ENCODE assay signal across 8 cellular contexts in genomic region chr20:52959125-52959524, GRCh38. TPM values are rescaled to one million over a fixed set of nuclear protein-coding genes. Genes with fewer than 3 reads are reported as not detected.
DNase-seq lines count a peak whose midpoint lies in the region; ATAC-seq and TF ChIP-seq lines count a peak whose summit lies in the region.

No MANE protein-coding gene starts in this region.

- ATAC-seq in HG02973 (IDR thresholded peaks at IDR 0.05; ENCODE audit: unreplicated experiment) (no peak), HG03135 (IDR thresholded peaks at IDR 0.05; ENCODE audit: unreplicated experiment) (no peak)

- H3K9me3 Mint-ChIP-seq in neural crest cell, result no peaks in the 10 kb centered on the region

- H3K27me3 Mint-ChIP-seq in neural crest cell (ENCODE audit: low read depth), result no peaks in the 10 kb centered on the region

- peak overlapping the region; percentile 7 for H3K4me3 Mint-ChIP-seq in neural crest cell

- H3K4me1 Mint-ChIP-seq in neural crest cell, result peaks cover 13% of the 10 kb centered on the region

- no peak for DNase-seq in LNCaP clone FGC (ENCODE audit: low read depth)
- DNase-seq in NCI-H345 (lab: John Stamatoyannopoulos, UW), result peak; percentile 95
- peak; percentile 73 for DNase-seq in WERI-Rb-1
- peak; percentile 15 for DNase-seq in neural crest cell (ENCODE audit: low read depth, low spot score)
- DNase-seq in stimulated activated CD4-positive, alpha-beta T cell treated with anti-CD3 and anti-CD28 coated beads, Interleukin-4, amount 100 ng/mL, for 4 hours, result no peak
- DNase-seq in cerebellar nuclear complex (lab: John Stamatoyannopoulos, UW), result no peak

- peak overlapping the region; percentile 49 for H3K27ac ChIP-seq in WERI-Rb-1

- H3K4me3 ChIP-seq in LNCaP clone FGC (ENCODE audit: low read depth, low read length) (no peak overlapping the region), WERI-Rb-1 (ENCODE audit: low read depth, low read length) (no peak overlapping the region)

- peak overlapping the region; percentile 95 for H3K27ac Mint-ChIP-seq in neural crest cell (ENCODE audit: unreplicated experiment)

- H3K36me3 ChIP-seq in WERI-Rb-1, result no peaks in the 10 kb centered on the region

- H3K36me3 Mint-ChIP-seq in neural crest cell (ENCODE audit: low read depth), result no peaks in the 10 kb centered on the region

- H3K27me3 ChIP-seq in WERI-Rb-1 (ENCODE audit: insufficient read depth, low read depth, severe bottlenecking), result no peaks in the 10 kb centered on the region

- no peaks in the 10 kb centered on the region for H3K9me3 ChIP-seq in WERI-Rb-1 (ENCODE audit: severe bottlenecking)

- TF ChIP-seq CTCF in LNCaP clone FGC (IDR thresholded peaks at IDR 0.05; ENCODE audit: control insufficient read depth, extremely low read depth, insufficient read depth) (peak; percentile 34), WERI-Rb-1 (IDR thresholded peaks at IDR 0.05; ENCODE audit: low read depth, low read length) (peak; percentile 12; the same call in 1 of the 2 replicates), neural crest cell (conservative IDR thresholded peaks at IDR 0.05) (peak; percentile 41)

RNA-seq across cellular contexts. Expression of gene TSHZ2, which starts 13.0 kb away (rescaled TPM):
- total RNA-seq in neural crest cell, result 6.4 and 8.5 TPM in 2 replicates

Comparison
In these comparisons a context has a peak if more than half of its experiments do, and no peak if none do; other contexts are left out.
1. DNase-seq: peak in NCI-H345 (single experiment), WERI-Rb-1 (single experiment) and neural crest cell (single experiment); none in LNCaP clone FGC (single experiment), stimulated activated CD4-positive, alpha-beta T cell treated with anti-CD3 and anti-CD28 coated beads, Interleukin-4, amount 100 ng/mL, for 4 hours (0 of 2) and cerebellar nuclear complex (0 of 2).
2. Peak in every context shown above with its lines, with median percentiles within 50 percentile points of each other: CTCF ChIP-seq.